In the genomic region with DNA sequence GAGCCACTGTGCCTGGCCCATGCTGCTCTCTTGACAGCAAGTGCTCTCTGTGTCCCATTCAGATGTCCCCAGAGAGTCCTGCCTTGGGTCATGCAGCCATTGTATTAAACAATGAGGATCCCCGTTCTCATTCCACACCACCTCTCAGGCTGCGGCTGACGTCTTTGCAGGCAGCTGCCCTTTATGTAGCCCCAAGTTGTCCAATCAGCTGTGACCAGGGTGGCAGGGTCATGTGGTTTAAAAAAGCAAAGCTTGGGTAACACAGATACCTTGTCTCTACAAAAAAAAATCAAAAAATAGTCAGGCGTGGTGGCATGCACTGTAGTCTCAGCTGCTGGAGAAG, we compare ENCODE assay signal across 11 cellular contexts. TPM values are rescaled to one million over a fixed set of nuclear protein-coding genes. Genes with fewer than 3 reads are reported as not detected.
A peak's percentile ranks its signal among the peaks of the same experiment; 100 is the strongest.
DNase-seq lines count a peak whose midpoint lies in the region; ATAC-seq, FAIRE-seq and TF ChIP-seq lines count a peak whose summit lies in the region.
"Had no signal": no experiment of that assay in that cellular context is flagged by ENCODE, and none has a peak within 500 bp of the region (broad histone marks: within the 10 kb centered on the region; RNA-seq: fewer than 3 reads in every experiment).

No MANE protein-coding gene starts in this region.

- DNase-seq in GM18507 (ENCODE audit: extremely low spot score, insufficient read length, low read depth) (no peak), H1 (ENCODE audit: low read depth in 1 of 2, low spot score in 2 of 2) (no peak), HCEC 1CT (no peak), DMS114 treated with DMSO at 0.1 percent for 48 hours (lab: John Stamatoyannopoulos, UW; ENCODE audit: unreplicated experiment) (no peak), endodermal cell (no peak), NCI-H226 (no peak)
- DNase-seq: nephron progenitor cell; stimulated activated CD4-positive, alpha-beta T cell treated with anti-CD3 and anti-CD28 coated beads, Interleukin-15, amount 100 ng/mL, for 24 hours had no signal

- H3K9me3 Mint-ChIP-seq in endodermal cell: peaks cover 20% of the 10 kb centered on the region
- H3K9me3 Mint-ChIP-seq: nephron progenitor cell had no signal

- H3K27me3 Mint-ChIP-seq in endodermal cell (ENCODE audit: insufficient read depth): no peaks in the 10 kb centered on the region

- 82% methylated on average over 4 of the region's 4 CpGs; no CpG with 5 or more reads in 1 of the 2 experiments for WGBS in H1 (ENCODE audit: extremely low coverage in 1 of 2, insufficient coverage in 1 of 2, insufficient read length in 1 of 2, insufficient replicate concordance in 2 of 2, low coverage in 1 of 2, low lambda C conversion rate in 2 of 2, missing lambda C conversion rate in 1 of 2), 2 experiments
- 62 to 83% methylated on average over 4 of the region's 4 CpGs for WGBS in endodermal cell (ENCODE audit: insufficient coverage in 1 of 2, insufficient read length in 1 of 2), 2 experiments

- H3K79me1 ChIP-seq in H1 (ENCODE audit: low read depth, low read length): no peaks in the 10 kb centered on the region

- H2BK20ac ChIP-seq in H1 (ENCODE audit: low read length): no peak overlapping the region

- TF ChIP-seq RAD21 in H1 (IDR thresholded peaks at IDR 0.05 in 1 of 2, conservative IDR thresholded peaks at IDR 0.05 in 1 of 2; ENCODE audit: low read depth in 2 of 2, low read length in 2 of 2): no peak

- 0 out of 2 replicates have a peak overlapping the region, but pooled peaks have one; percentile 10 for H2BK15ac ChIP-seq in H1 (ENCODE audit: low read length)

- no peaks in the 10 kb centered on the region for H3K23me2 ChIP-seq in H1 (ENCODE audit: low read depth, low read length)

- H4K8ac ChIP-seq in H1 (ENCODE audit: extremely low read depth, insufficient read depth, low read length): no peak overlapping the region

- TF ChIP-seq CTCF in H1 (IDR thresholded peaks at IDR 0.05; ENCODE audit: control extremely low read depth in 1 of 3, insufficient read depth in 1 of 3, low read depth in 1 of 3, low read length in 3 of 3): no peak
- TF ChIP-seq CTCF in endodermal cell (conservative IDR thresholded peaks at IDR 0.05): no peak

- H3K4ac ChIP-seq in H1 (replicated peaks; ENCODE audit: insufficient read length, low read depth, low read length): no peak overlapping the region

- H3K27me3 ChIP-seq in H1 (replicated peaks in 1 of 4; ENCODE audit: control insufficient read depth in 3 of 4, extremely low read depth in 1 of 4, insufficient read depth in 3 of 4, low read length in 3 of 4) (no peaks in the 10 kb centered on the region), endodermal cell (ENCODE audit: control insufficient read depth, insufficient read depth, low read length, poor library complexity, severe bottlenecking) (no peaks in the 10 kb centered on the region)

- H4K5ac ChIP-seq in H1 (ENCODE audit: insufficient read length, low read depth, low read length): no peak overlapping the region

- peak; percentile 5 for ATAC-seq in GM21447 (IDR thresholded peaks at IDR 0.05; ENCODE audit: unreplicated experiment)
- ATAC-seq in HG03108 (IDR thresholded peaks at IDR 0.05; ENCODE audit: unreplicated experiment): peak; percentile 15

- H3K36me3 ChIP-seq in H1 (ENCODE audit: control insufficient read depth in 2 of 4, insufficient read depth in 4 of 4, low read length in 3 of 4) (no peaks in the 10 kb centered on the region), endodermal cell (ENCODE audit: control insufficient read depth, insufficient read depth, low read length) (no peaks in the 10 kb centered on the region)

- H2AK5ac ChIP-seq in H1 (ENCODE audit: low read depth, low read length): no peak overlapping the region

- no peak overlapping the region for H4K91ac ChIP-seq in H1 (replicated peaks; ENCODE audit: insufficient read length, low read length)

- no peak overlapping the region for H3K4me3 Mint-ChIP-seq in endodermal cell
- H3K4me3 Mint-ChIP-seq: nephron progenitor cell had no signal

- H3K4me1 ChIP-seq in H1 (replicated peaks in 1 of 4; ENCODE audit: control insufficient read depth in 3 of 4, insufficient read depth in 4 of 4, low read length in 3 of 4): no peaks in the 10 kb centered on the region; a peak in 1 of 7 replicates
- H3K4me1 ChIP-seq in endodermal cell (ENCODE audit: control insufficient read depth, insufficient read depth, low read length): no peaks in the 10 kb centered on the region

- no peak overlapping the region for H2BK12ac ChIP-seq in H1 (ENCODE audit: low read depth, low read length)

- H2BK120ac ChIP-seq in H1 (replicated peaks; ENCODE audit: low read depth, low read length): no peak overlapping the region

- no peak overlapping the region for H3K4me3 ChIP-seq in H1 (ENCODE audit: extremely low read depth in 1 of 4, insufficient read depth in 2 of 4, low read depth in 3 of 4, low read length in 4 of 4)
- H3K4me3 ChIP-seq in endodermal cell (ENCODE audit: low read length): no peak overlapping the region

- POLR2A ChIA-PET in H1 (lab: Charles Lee; ENCODE audit: partially characterized antibody): no interaction called here

- TF ChIP-seq EP300 in H1 (IDR thresholded peaks at IDR 0.05; ENCODE audit: borderline replicate concordance in 1 of 2, low read depth in 2 of 2, low read length in 2 of 2): no peak

- no peak overlapping the region for H3K14ac ChIP-seq in H1 (ENCODE audit: insufficient read length)

- CTCF ChIA-PET in H1 (lab: Charles Lee; ENCODE audit: partially characterized antibody): interaction anchor here (0.7 kb wide), 1 partner anchor 12 kb away, joined by 3 read pairs; no protein-coding TSS in a partner anchor

- H3K27ac ChIP-seq in H1 (ENCODE audit: low read depth, low read length): no peak overlapping the region
- H3K27ac ChIP-seq in endodermal cell (ENCODE audit: low read depth, low read length): no peak overlapping the region

- H2BK5ac ChIP-seq in H1 (ENCODE audit: low read depth, low read length): no peak overlapping the region

- H3K27ac Mint-ChIP-seq in endodermal cell: no peak overlapping the region

- H3K36me3 Mint-ChIP-seq in endodermal cell (ENCODE audit: low read depth): no peaks in the 10 kb centered on the region

- H3K4me1 Mint-ChIP-seq in endodermal cell: peaks cover 10% of the 10 kb centered on the region

- no peaks in the 10 kb centered on the region for H4K20me1 ChIP-seq in H1 (replicated peaks in 1 of 2; ENCODE audit: control insufficient read depth in 1 of 2, insufficient read depth in 2 of 2, low read length in 2 of 2)

- H3K9ac ChIP-seq in H1 (replicated peaks in 1 of 4; ENCODE audit: extremely low read depth in 1 of 4, low read depth in 3 of 4, low read length in 3 of 4): no peak overlapping the region
- H3K9ac ChIP-seq in endodermal cell (ENCODE audit: extremely low read depth, low read length, poor library complexity, severe bottlenecking): no peak overlapping the region

- H2AFZ ChIP-seq in H1 (ENCODE audit: low read length): no peak overlapping the region

- H3K23ac ChIP-seq in H1 (ENCODE audit: insufficient read length): no peak overlapping the region

- no peak overlapping the region for H3K56ac ChIP-seq in H1 (replicated peaks; ENCODE audit: insufficient read length, low read depth, low read length)

- H3K9me3 ChIP-seq in H1 (ENCODE audit: insufficient read depth in 2 of 2, low read depth in 1 of 2, low read length in 1 of 2) (no peaks in the 10 kb centered on the region), endodermal cell (ENCODE audit: control insufficient read depth, low read length) (peaks cover 24% of the 10 kb centered on the region)

- H3K18ac ChIP-seq in H1 (ENCODE audit: extremely low read depth, low read length): no peak overlapping the region

- FAIRE-seq in GM18507 (lab: Jason Lieb, UNC) (peak; percentile 56), H1 (lab: Jason Lieb, UNC) (no peak)
- FAIRE-seq: endothelial cell of umbilical vein had no signal

- TF ChIP-seq POLR2A in H1 (IDR thresholded peaks at IDR 0.05; ENCODE audit: control extremely low read depth in 1 of 2, low read depth in 2 of 2, low read length in 2 of 2): no peak

- no peak overlapping the region for H3K4me2 ChIP-seq in H1 (ENCODE audit: insufficient read depth in 1 of 2, low read depth in 2 of 2, low read length in 2 of 2)

- H3K79me2 ChIP-seq in H1 (ENCODE audit: control insufficient read depth in 1 of 2, insufficient read depth in 2 of 2, low read length in 2 of 2): no peaks in the 10 kb centered on the region

TF ChIP-seq in H1, 55 proteins besides CTCF, POLR2A, EP300 and RAD21:
- TF ChIP-seq TAF1 (IDR thresholded peaks at IDR 0.05; ENCODE audit: low read depth, low read length) (no peak), SIX5 (IDR thresholded peaks at IDR 0.05; ENCODE audit: low read depth, low read length) (no peak), TEAD4 (IDR thresholded peaks at IDR 0.05; ENCODE audit: low read depth, low read length) (no peak), CREB1 (IDR thresholded peaks at IDR 0.05) (no peak)

RNA-seq across cellular contexts. Expression of a gene that starts 13.2 kb away (rescaled TPM):
- total RNA-seq in H1 (2021; fragmentation: NEBNext Ultra II Directional; extraction: Animal tissue kit (Norgen Biotek cat#: 25700)): 52.5 and 54.3 TPM in 2 replicates
- 14.4 and 19.3 TPM in 2 replicates for polyA plus RNA-seq in H1 (2011; rRNA removed)
- 23.1 TPM for polyA plus RNA-seq in H1 (2011; cell fraction: cytosol; rRNA removed)
- polyA plus RNA-seq in H1 (2011; cell fraction: nucleus; rRNA removed): 17.0 TPM
- polyA plus RNA-seq in H1 (2012, experiment 1 of 2): 24.0 to 35.0 TPM (median 27.9 TPM) in 4 replicates
- 3.7 TPM for polyA plus RNA-seq in H1 (2012, experiment 2 of 2)
- polyA plus RNA-seq in H1 (2013, experiment 1 of 2): 38.9 TPM
- polyA plus RNA-seq in H1 (2013, experiment 2 of 2): 43.7 TPM
- 77.9 and 94.2 TPM in 2 replicates for polyA minus RNA-seq in H1 (2011; rRNA and poly(A)+ RNA removed)
- polyA minus RNA-seq in H1 (2011; cell fraction: cytosol; rRNA and poly(A)+ RNA removed): 36.0 TPM
- polyA minus RNA-seq in H1 (2011; cell fraction: nucleus; rRNA and poly(A)+ RNA removed): 104 TPM
- total RNA-seq in endodermal cell: 10 to 100 TPM; 23.3 to 24.9 TPM
- polyA plus RNA-seq in endodermal cell (2013, experiment 1 of 2): 17.8 TPM
- 17.7 TPM for polyA plus RNA-seq in endodermal cell (2013, experiment 2 of 2)
